In genomic region chr17:79851461-79851817, GRCh38 we compare ENCODE assay signal across 1 cellular context.
TF ChIP-seq lines count a peak whose summit lies in the region.

No MANE protein-coding gene starts in this region.

TF ChIP-seq in HCT116, 20 proteins besides CTCF, POLR2A, EP300 and RAD21 (continued from another document):
- TF ChIP-seq, protein P1, sequence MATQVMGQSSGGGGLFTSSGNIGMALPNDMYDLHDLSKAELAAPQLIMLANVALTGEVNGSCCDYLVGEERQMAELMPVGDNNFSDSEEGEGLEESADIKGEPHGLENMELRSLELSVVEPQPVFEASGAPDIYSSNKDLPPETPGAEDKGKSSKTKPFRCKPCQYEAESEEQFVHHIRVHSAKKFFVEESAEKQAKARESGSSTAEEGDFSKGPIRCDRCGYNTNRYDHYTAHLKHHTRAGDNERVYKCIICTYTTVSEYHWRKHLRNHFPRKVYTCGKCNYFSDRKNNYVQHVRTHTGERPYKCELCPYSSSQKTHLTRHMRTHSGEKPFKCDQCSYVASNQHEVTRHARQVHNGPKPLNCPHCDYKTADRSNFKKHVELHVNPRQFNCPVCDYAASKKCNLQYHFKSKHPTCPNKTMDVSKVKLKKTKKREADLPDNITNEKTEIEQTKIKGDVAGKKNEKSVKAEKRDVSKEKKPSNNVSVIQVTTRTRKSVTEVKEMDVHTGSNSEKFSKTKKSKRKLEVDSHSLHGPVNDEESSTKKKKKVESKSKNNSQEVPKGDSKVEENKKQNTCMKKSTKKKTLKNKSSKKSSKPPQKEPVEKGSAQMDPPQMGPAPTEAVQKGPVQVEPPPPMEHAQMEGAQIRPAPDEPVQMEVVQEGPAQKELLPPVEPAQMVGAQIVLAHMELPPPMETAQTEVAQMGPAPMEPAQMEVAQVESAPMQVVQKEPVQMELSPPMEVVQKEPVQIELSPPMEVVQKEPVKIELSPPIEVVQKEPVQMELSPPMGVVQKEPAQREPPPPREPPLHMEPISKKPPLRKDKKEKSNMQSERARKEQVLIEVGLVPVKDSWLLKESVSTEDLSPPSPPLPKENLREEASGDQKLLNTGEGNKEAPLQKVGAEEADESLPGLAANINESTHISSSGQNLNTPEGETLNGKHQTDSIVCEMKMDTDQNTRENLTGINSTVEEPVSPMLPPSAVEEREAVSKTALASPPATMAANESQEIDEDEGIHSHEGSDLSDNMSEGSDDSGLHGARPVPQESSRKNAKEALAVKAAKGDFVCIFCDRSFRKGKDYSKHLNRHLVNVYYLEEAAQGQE (IDR thresholded peaks at IDR 0.05; ENCODE audit: low read depth) = no peak
- TF ChIP-seq ZNF274 (IDR thresholded peaks at IDR 0.05; ENCODE audit: low read depth, low read length) (no peak), ZBTB33 (IDR thresholded peaks at IDR 0.05; ENCODE audit: extremely low read depth, insufficient replicate concordance, low read length) (no peak), ELF1 (IDR thresholded peaks at IDR 0.05; ENCODE audit: borderline replicate concordance, low read depth) (no peak), MAX (IDR thresholded peaks at IDR 0.05) (peak; percentile 75), EGR1 (IDR thresholded peaks at IDR 0.05; ENCODE audit: low read depth) (no peak), EZH2phosphoT487 (IDR thresholded peaks at IDR 0.05; ENCODE audit: borderline replicate concordance) (no peak), YY1 (IDR thresholded peaks at IDR 0.05; ENCODE audit: extremely low read depth, insufficient replicate concordance, low read depth, low read length) (no peak), POLR2AphosphoS5 (IDR thresholded peaks at IDR 0.05; ENCODE audit: low read depth, low read length) (peak; percentile 75)
TF ChIP-seq in HCT116: peak in this region for 4.
